1 cellular context compared by ENCODE assay signal in the genomic region with DNA sequence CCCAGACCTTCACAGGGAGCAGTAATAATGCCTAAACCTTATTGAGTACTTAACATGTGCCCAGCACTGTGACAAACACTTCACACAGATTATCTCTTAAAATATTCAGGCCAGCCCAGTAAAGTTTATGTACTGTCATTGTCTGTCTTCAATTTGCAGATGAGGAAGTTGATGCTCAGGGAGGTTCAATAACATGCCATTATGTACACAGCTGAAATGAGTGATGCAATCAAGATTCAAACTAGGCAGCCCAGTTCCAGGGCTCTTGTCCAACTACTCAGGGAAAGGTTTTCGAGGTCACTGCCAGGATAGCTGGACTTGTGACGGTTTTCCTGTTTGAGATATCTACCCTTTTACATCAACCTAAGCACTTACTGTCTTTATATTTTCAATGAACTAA.
TF ChIP-seq lines count a peak whose summit lies in the region.

No MANE protein-coding gene starts in this region.

TF ChIP-seq in GM12878, 131 proteins besides CTCF, POLR2A, EP300 and RAD21:
- TF ChIP-seq, protein P1, sequence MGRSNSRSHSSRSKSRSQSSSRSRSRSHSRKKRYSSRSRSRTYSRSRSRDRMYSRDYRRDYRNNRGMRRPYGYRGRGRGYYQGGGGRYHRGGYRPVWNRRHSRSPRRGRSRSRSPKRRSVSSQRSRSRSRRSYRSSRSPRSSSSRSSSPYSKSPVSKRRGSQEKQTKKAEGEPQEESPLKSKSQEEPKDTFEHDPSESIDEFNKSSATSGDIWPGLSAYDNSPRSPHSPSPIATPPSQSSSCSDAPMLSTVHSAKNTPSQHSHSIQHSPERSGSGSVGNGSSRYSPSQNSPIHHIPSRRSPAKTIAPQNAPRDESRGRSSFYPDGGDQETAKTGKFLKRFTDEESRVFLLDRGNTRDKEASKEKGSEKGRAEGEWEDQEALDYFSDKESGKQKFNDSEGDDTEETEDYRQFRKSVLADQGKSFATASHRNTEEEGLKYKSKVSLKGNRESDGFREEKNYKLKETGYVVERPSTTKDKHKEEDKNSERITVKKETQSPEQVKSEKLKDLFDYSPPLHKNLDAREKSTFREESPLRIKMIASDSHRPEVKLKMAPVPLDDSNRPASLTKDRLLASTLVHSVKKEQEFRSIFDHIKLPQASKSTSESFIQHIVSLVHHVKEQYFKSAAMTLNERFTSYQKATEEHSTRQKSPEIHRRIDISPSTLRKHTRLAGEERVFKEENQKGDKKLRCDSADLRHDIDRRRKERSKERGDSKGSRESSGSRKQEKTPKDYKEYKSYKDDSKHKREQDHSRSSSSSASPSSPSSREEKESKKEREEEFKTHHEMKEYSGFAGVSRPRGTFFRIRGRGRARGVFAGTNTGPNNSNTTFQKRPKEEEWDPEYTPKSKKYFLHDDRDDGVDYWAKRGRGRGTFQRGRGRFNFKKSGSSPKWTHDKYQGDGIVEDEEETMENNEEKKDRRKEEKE (IDR thresholded peaks at IDR 0.05): no peak
- TF ChIP-seq CREM (IDR thresholded peaks at IDR 0.05; ENCODE audit: low read depth): no peak
- no peak for TF ChIP-seq IKZF2 (IDR thresholded peaks at IDR 0.05)
- TF ChIP-seq ZNF622 (IDR thresholded peaks at IDR 0.05): no peak
- TF ChIP-seq NR2F1 (conservative IDR thresholded peaks at IDR 0.05): no peak
- TF ChIP-seq, protein P2, sequence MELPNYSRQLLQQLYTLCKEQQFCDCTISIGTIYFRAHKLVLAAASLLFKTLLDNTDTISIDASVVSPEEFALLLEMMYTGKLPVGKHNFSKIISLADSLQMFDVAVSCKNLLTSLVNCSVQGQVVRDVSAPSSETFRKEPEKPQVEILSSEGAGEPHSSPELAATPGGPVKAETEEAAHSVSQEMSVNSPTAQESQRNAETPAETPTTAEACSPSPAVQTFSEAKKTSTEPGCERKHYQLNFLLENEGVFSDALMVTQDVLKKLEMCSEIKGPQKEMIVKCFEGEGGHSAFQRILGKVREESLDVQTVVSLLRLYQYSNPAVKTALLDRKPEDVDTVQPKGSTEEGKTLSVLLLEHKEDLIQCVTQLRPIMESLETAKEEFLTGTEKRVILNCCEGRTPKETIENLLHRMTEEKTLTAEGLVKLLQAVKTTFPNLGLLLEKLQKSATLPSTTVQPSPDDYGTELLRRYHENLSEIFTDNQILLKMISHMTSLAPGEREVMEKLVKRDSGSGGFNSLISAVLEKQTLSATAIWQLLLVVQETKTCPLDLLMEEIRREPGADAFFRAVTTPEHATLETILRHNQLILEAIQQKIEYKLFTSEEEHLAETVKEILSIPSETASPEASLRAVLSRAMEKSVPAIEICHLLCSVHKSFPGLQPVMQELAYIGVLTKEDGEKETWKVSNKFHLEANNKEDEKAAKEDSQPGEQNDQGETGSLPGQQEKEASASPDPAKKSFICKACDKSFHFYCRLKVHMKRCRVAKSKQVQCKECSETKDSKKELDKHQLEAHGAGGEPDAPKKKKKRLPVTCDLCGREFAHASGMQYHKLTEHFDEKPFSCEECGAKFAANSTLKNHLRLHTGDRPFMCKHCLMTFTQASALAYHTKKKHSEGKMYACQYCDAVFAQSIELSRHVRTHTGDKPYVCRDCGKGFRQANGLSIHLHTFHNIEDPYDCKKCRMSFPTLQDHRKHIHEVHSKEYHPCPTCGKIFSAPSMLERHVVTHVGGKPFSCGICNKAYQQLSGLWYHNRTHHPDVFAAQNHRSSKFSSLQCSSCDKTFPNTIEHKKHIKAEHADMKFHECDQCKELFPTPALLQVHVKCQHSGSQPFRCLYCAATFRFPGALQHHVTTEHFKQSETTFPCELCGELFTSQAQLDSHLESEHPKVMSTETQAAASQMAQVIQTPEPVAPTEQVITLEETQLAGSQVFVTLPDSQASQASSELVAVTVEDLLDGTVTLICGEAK (IDR thresholded peaks at IDR 0.05; ENCODE audit: borderline replicate concordance): no peak
- TF ChIP-seq, protein P3, sequence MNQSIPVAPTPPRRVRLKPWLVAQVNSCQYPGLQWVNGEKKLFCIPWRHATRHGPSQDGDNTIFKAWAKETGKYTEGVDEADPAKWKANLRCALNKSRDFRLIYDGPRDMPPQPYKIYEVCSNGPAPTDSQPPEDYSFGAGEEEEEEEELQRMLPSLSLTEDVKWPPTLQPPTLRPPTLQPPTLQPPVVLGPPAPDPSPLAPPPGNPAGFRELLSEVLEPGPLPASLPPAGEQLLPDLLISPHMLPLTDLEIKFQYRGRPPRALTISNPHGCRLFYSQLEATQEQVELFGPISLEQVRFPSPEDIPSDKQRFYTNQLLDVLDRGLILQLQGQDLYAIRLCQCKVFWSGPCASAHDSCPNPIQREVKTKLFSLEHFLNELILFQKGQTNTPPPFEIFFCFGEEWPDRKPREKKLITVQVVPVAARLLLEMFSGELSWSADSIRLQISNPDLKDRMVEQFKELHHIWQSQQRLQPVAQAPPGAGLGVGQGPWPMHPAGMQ (IDR thresholded peaks at IDR 0.05; ENCODE audit: borderline replicate concordance): no peak
- no peak for TF ChIP-seq TCF7 (IDR thresholded peaks at IDR 0.05; ENCODE audit: borderline replicate concordance)
- TF ChIP-seq SPI1 (IDR thresholded peaks at IDR 0.05; ENCODE audit: borderline replicate concordance, insufficient read depth, low read depth, low read length): no peak
- TF ChIP-seq, protein P4, sequence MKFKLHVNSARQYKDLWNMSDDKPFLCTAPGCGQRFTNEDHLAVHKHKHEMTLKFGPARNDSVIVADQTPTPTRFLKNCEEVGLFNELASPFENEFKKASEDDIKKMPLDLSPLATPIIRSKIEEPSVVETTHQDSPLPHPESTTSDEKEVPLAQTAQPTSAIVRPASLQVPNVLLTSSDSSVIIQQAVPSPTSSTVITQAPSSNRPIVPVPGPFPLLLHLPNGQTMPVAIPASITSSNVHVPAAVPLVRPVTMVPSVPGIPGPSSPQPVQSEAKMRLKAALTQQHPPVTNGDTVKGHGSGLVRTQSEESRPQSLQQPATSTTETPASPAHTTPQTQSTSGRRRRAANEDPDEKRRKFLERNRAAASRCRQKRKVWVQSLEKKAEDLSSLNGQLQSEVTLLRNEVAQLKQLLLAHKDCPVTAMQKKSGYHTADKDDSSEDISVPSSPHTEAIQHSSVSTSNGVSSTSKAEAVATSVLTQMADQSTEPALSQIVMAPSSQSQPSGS (IDR thresholded peaks at IDR 0.05; ENCODE audit: low read length): no peak
- TF ChIP-seq, protein P5, sequence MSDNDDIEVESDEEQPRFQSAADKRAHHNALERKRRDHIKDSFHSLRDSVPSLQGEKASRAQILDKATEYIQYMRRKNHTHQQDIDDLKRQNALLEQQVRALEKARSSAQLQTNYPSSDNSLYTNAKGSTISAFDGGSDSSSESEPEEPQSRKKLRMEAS (IDR thresholded peaks at IDR 0.05; ENCODE audit: low read depth, low read length): no peak
- no peak for TF ChIP-seq BRCA1 (IDR thresholded peaks at IDR 0.05; ENCODE audit: low read depth, low read length)
- no peak for TF ChIP-seq MYB (IDR thresholded peaks at IDR 0.05; ENCODE audit: borderline replicate concordance, low read depth, low read length)
- TF ChIP-seq ATF7 (IDR thresholded peaks at IDR 0.05; ENCODE audit: low read depth): 0 out of 2 replicates have a peak, but pooled peaks have one; percentile 21
- TF ChIP-seq CEBPB (IDR thresholded peaks at IDR 0.05; ENCODE audit: borderline replicate concordance in 1 of 2, low read depth in 2 of 2, low read length in 2 of 2): 0 out of 4 replicates have a peak, but pooled peaks of 1 of the 2 experiments have one; percentile 42
TF ChIP-seq in GM12878: peak in this region for 2.
